Comparison of ENCODE assay signal across 1 cellular context in the genomic region with DNA sequence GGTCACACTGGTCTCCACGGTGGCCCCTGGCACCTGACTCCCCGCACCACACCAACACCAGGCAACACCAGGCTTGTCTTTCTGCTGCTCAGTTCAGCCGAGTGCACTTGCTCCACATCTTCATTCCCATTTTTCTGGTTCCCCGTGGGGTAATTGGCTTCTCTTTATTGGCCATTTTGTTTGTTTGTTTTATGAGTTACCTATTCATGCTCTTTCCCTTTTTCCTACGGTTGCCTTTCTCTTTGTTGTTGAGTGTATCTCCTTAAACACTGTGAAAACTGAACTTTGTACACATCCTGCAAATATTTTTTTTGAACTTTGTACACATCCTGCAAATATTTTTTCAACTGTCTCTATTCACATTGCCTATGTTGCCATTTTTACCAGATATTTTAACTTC.
TF ChIP-seq lines count a peak whose summit lies in the region.

No MANE protein-coding gene starts in this region.

TF ChIP-seq in HepG2, 621 proteins besides CTCF, POLR2A, EP300 and RAD21 (continues in another document):
- TF ChIP-seq, protein P1, sequence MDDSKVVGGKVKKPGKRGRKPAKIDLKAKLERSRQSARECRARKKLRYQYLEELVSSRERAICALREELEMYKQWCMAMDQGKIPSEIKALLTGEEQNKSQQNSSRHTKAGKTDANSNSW (CRISPR knock-in tag; IDR thresholded peaks at IDR 0.05; ENCODE audit: borderline replicate concordance): no peak
- TF ChIP-seq ZMYM3 (CRISPR knock-in tag; IDR thresholded peaks at IDR 0.05) (no peak), ZNF121 (CRISPR knock-in tag; IDR thresholded peaks at IDR 0.05) (no peak), ZNF430 (CRISPR knock-in tag; IDR thresholded peaks at IDR 0.05) (no peak), ZNF44 (CRISPR knock-in tag; IDR thresholded peaks at IDR 0.05) (no peak), PAWR (CRISPR knock-in tag; IDR thresholded peaks at IDR 0.05; ENCODE audit: borderline replicate concordance) (no peak), ISX (CRISPR knock-in tag; conservative IDR thresholded peaks at IDR 0.05) (no peak), ZNF326 (CRISPR knock-in tag; IDR thresholded peaks at IDR 0.05; ENCODE audit: borderline replicate concordance) (no peak), ZKSCAN1 (IDR thresholded peaks at IDR 0.05; ENCODE audit: low read length) (no peak), ZNF263 (CRISPR knock-in tag; IDR thresholded peaks at IDR 0.05) (no peak), KAT7 (CRISPR knock-in tag; IDR thresholded peaks at IDR 0.05; ENCODE audit: borderline replicate concordance) (no peak), NAIF1 (CRISPR knock-in tag; IDR thresholded peaks at IDR 0.05; ENCODE audit: borderline replicate concordance) (no peak), YEATS4 (CRISPR knock-in tag; IDR thresholded peaks at IDR 0.05; ENCODE audit: borderline replicate concordance) (0 out of 2 replicates have a peak, but pooled peaks have one; percentile 26), SOX6 (IDR thresholded peaks at IDR 0.05) (no peak), SOX6 (CRISPR knock-in tag; IDR thresholded peaks at IDR 0.05) (peak; percentile 70), TSC22D2 (CRISPR knock-in tag; IDR thresholded peaks at IDR 0.05; ENCODE audit: borderline replicate concordance) (no peak), LCORL (IDR thresholded peaks at IDR 0.05) (peak; percentile 78; the same call in 1 of the 2 replicates), LCORL (CRISPR knock-in tag; IDR thresholded peaks at IDR 0.05) (no peak), ZBTB38 (CRISPR knock-in tag; IDR thresholded peaks at IDR 0.05) (no peak), REPIN1 (CRISPR knock-in tag; IDR thresholded peaks at IDR 0.05; ENCODE audit: borderline replicate concordance, low read depth) (no peak), TARDBP (CRISPR knock-in tag; IDR thresholded peaks at IDR 0.05) (peak; percentile 43; the same call in 1 of the 2 replicates), MAFF (IDR thresholded peaks at IDR 0.05; ENCODE audit: low read depth, low read length) (no peak), ZNF17 (CRISPR knock-in tag; IDR thresholded peaks at IDR 0.05) (no peak), PPARG (CRISPR knock-in tag; conservative IDR thresholded peaks at IDR 0.05) (0 out of 2 replicates have a peak, but pooled peaks have one; percentile 23), FOXA3 (CRISPR knock-in tag; IDR thresholded peaks at IDR 0.05) (peak; percentile 82), FOXK1 (CRISPR knock-in tag; IDR thresholded peaks at IDR 0.05; ENCODE audit: borderline replicate concordance, low read depth) (no peak), NFE2 (CRISPR knock-in tag; IDR thresholded peaks at IDR 0.05) (no peak), MED1 (CRISPR knock-in tag; IDR thresholded peaks at IDR 0.05) (peak; percentile 68), ZNF510 (CRISPR knock-in tag; IDR thresholded peaks at IDR 0.05; ENCODE audit: low read depth) (no peak), MAFK (conservative IDR thresholded peaks at IDR 0.05 in 1 of 2, IDR thresholded peaks at IDR 0.05 in 1 of 2; ENCODE audit: low read length in 2 of 2) (no peak), TBL1XR1 (IDR thresholded peaks at IDR 0.05; ENCODE audit: borderline replicate concordance, low read length, partially characterized antibody) (no peak), FOXO1 (CRISPR knock-in tag; IDR thresholded peaks at IDR 0.05) (0 out of 2 replicates have a peak, but pooled peaks have one; percentile 21), ZNF546 (CRISPR knock-in tag; conservative IDR thresholded peaks at IDR 0.05) (no peak), GABPA (IDR thresholded peaks at IDR 0.05; ENCODE audit: low read depth, low read length) (no peak), GABPA (CRISPR knock-in tag; IDR thresholded peaks at IDR 0.05; ENCODE audit: low read depth) (peak; percentile 42; the same call in 1 of the 2 replicates), TGIF2 (CRISPR knock-in tag; IDR thresholded peaks at IDR 0.05) (no peak), ZFP37 (CRISPR knock-in tag; IDR thresholded peaks at IDR 0.05; ENCODE audit: borderline replicate concordance) (no peak), ZNF446 (CRISPR knock-in tag; IDR thresholded peaks at IDR 0.05) (no peak), ZNF550 (CRISPR knock-in tag; IDR thresholded peaks at IDR 0.05; ENCODE audit: borderline replicate concordance) (no peak), THYN1 (CRISPR knock-in tag; IDR thresholded peaks at IDR 0.05; ENCODE audit: borderline replicate concordance, low read depth) (no peak), ZNF629 (CRISPR knock-in tag; conservative IDR thresholded peaks at IDR 0.05) (0 out of 2 replicates have a peak, but pooled peaks have one; percentile 10), HDAC1 (CRISPR knock-in tag; IDR thresholded peaks at IDR 0.05) (0 out of 2 replicates have a peak, but pooled peaks have one; percentile 29), NONO (IDR thresholded peaks at IDR 0.05) (no peak), NONO (CRISPR knock-in tag; conservative IDR thresholded peaks at IDR 0.05) (no peak), KMT2A (CRISPR knock-in tag; IDR thresholded peaks at IDR 0.05) (no peak), HNF4A (CRISPR knock-in tag; IDR thresholded peaks at IDR 0.05) (peak; percentile 86), HNF4G (IDR thresholded peaks at IDR 0.05; ENCODE audit: borderline replicate concordance, low read depth, low read length) (0 out of 2 replicates have a peak, but pooled peaks have one; percentile 13), HNF4G (CRISPR knock-in tag; IDR thresholded peaks at IDR 0.05; ENCODE audit: borderline replicate concordance, low read depth) (no peak), PHF21A (CRISPR knock-in tag; IDR thresholded peaks at IDR 0.05) (no peak), REXO4 (CRISPR knock-in tag; IDR thresholded peaks at IDR 0.05; ENCODE audit: borderline replicate concordance) (no peak), CENPT (CRISPR knock-in tag; IDR thresholded peaks at IDR 0.05; ENCODE audit: low read depth) (no peak), ZNF772 (CRISPR knock-in tag; IDR thresholded peaks at IDR 0.05) (no peak), ZNF792 (CRISPR knock-in tag; IDR thresholded peaks at IDR 0.05) (no peak), JUND (CRISPR knock-in tag; IDR thresholded peaks at IDR 0.05) (no peak), POGZ (CRISPR knock-in tag; IDR thresholded peaks at IDR 0.05) (peak; percentile 56), HHEX (CRISPR knock-in tag; IDR thresholded peaks at IDR 0.05) (no peak), U2AF2 (IDR thresholded peaks at IDR 0.05; ENCODE audit: low read depth, low read length) (no peak), SKI (IDR thresholded peaks at IDR 0.05; ENCODE audit: partially characterized antibody) (no peak), MXD4 (CRISPR knock-in tag; IDR thresholded peaks at IDR 0.05) (no peak), IKZF1 (IDR thresholded peaks at IDR 0.05) (no peak), GPN1 (CRISPR knock-in tag; IDR thresholded peaks at IDR 0.05; ENCODE audit: borderline replicate concordance) (no peak)
- TF ChIP-seq, protein P2, sequence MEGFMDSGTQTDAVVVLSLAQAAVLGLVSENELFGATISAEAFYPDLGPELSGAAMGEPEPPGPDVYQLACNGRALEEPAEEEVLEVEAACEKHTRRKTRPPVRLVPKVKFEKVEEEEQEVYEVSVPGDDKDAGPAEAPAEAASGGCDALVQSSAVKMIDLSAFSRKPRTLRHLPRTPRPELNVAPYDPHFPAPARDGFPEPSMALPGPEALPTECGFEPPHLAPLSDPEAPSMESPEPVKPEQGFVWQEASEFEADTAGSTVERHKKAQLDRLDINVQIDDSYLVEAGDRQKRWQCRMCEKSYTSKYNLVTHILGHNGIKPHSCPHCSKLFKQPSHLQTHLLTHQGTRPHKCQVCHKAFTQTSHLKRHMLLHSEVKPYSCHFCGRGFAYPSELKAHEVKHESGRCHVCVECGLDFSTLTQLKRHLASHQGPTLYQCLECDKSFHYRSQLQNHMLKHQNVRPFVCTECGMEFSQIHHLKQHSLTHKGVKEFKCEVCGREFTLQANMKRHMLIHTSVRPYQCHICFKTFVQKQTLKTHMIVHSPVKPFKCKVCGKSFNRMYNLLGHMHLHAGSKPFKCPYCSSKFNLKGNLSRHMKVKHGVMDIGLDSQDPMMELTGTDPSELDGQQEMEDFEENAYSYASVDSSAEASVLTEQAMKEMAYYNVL (CRISPR knock-in tag; IDR thresholded peaks at IDR 0.05; ENCODE audit: borderline replicate concordance): peak; percentile 67; the same call in 1 of the 2 replicates
- TF ChIP-seq, protein P3, sequence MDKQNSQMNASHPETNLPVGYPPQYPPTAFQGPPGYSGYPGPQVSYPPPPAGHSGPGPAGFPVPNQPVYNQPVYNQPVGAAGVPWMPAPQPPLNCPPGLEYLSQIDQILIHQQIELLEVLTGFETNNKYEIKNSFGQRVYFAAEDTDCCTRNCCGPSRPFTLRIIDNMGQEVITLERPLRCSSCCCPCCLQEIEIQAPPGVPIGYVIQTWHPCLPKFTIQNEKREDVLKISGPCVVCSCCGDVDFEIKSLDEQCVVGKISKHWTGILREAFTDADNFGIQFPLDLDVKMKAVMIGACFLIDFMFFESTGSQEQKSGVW (CRISPR knock-in tag; IDR thresholded peaks at IDR 0.05; ENCODE audit: borderline replicate concordance): no peak
- TF ChIP-seq, protein P4, sequence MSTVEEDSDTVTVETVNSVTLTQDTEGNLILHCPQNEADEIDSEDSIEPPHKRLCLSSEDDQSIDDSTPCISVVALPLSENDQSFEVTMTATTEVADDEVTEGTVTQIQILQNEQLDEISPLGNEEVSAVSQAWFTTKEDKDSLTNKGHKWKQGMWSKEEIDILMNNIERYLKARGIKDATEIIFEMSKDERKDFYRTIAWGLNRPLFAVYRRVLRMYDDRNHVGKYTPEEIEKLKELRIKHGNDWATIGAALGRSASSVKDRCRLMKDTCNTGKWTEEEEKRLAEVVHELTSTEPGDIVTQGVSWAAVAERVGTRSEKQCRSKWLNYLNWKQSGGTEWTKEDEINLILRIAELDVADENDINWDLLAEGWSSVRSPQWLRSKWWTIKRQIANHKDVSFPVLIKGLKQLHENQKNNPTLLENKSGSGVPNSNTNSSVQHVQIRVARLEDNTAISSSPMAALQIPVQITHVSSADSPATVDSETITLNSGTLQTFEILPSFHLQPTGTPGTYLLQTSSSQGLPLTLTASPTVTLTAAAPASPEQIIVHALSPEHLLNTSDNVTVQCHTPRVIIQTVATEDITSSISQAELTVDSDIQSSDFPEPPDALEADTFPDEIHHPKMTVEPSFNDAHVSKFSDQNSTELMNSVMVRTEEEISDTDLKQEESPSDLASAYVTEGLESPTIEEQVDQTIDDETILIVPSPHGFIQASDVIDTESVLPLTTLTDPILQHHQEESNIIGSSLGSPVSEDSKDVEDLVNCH (CRISPR knock-in tag; IDR thresholded peaks at IDR 0.05): no peak
- TF ChIP-seq, protein P5, sequence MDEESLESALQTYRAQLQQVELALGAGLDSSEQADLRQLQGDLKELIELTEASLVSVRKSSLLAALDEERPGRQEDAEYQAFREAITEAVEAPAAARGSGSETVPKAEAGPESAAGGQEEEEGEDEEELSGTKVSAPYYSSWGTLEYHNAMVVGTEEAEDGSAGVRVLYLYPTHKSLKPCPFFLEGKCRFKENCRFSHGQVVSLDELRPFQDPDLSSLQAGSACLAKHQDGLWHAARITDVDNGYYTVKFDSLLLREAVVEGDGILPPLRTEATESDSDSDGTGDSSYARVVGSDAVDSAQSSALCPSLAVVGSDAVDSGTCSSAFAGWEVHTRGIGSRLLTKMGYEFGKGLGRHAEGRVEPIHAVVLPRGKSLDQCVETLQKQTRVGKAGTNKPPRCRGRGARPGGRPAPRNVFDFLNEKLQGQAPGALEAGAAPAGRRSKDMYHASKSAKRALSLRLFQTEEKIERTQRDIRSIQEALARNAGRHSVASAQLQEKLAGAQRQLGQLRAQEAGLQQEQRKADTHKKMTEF (CRISPR knock-in tag; IDR thresholded peaks at IDR 0.05): 0 out of 2 replicates have a peak, but pooled peaks have one; percentile 27
- TF ChIP-seq, protein P6, sequence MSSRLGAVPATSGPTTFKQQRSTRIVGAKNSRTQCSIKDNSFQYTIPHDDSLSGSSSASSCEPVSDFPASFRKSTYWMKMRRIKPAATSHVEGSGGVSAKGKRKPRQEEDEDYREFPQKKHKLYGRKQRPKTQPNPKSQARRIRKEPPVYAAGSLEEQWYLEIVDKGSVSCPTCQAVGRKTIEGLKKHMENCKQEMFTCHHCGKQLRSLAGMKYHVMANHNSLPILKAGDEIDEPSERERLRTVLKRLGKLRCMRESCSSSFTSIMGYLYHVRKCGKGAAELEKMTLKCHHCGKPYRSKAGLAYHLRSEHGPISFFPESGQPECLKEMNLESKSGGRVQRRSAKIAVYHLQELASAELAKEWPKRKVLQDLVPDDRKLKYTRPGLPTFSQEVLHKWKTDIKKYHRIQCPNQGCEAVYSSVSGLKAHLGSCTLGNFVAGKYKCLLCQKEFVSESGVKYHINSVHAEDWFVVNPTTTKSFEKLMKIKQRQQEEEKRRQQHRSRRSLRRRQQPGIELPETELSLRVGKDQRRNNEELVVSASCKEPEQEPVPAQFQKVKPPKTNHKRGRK (CRISPR knock-in tag; IDR thresholded peaks at IDR 0.05): no peak
- TF ChIP-seq, protein P7, sequence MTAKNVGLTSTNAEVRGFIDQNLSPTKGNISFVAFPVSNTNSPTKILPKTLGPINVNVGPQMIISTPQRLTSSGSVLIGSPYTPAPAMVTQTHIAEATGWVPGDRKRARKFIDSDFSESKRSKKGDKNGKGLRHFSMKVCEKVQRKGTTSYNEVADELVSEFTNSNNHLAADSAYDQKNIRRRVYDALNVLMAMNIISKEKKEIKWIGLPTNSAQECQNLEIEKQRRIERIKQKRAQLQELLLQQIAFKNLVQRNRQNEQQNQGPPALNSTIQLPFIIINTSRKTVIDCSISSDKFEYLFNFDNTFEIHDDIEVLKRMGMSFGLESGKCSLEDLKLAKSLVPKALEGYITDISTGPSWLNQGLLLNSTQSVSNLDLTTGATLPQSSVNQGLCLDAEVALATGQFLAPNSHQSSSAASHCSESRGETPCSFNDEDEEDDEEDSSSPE (CRISPR knock-in tag; IDR thresholded peaks at IDR 0.05): no peak
- TF ChIP-seq, protein P8, sequence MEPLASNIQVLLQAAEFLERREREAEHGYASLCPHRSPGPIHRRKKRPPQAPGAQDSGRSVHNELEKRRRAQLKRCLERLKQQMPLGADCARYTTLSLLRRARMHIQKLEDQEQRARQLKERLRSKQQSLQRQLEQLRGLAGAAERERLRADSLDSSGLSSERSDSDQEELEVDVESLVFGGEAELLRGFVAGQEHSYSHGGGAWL (CRISPR knock-in tag; IDR thresholded peaks at IDR 0.05): no peak
- TF ChIP-seq, protein P9, sequence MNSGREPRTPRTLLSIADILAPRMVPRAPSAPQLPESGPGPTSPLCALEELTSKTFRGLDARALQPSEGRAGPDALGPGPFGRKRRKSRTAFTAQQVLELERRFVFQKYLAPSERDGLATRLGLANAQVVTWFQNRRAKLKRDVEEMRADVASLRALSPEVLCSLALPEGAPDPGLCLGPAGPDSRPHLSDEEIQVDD (CRISPR knock-in tag; IDR thresholded peaks at IDR 0.05; ENCODE audit: borderline replicate concordance): no peak
- TF ChIP-seq, protein P10, sequence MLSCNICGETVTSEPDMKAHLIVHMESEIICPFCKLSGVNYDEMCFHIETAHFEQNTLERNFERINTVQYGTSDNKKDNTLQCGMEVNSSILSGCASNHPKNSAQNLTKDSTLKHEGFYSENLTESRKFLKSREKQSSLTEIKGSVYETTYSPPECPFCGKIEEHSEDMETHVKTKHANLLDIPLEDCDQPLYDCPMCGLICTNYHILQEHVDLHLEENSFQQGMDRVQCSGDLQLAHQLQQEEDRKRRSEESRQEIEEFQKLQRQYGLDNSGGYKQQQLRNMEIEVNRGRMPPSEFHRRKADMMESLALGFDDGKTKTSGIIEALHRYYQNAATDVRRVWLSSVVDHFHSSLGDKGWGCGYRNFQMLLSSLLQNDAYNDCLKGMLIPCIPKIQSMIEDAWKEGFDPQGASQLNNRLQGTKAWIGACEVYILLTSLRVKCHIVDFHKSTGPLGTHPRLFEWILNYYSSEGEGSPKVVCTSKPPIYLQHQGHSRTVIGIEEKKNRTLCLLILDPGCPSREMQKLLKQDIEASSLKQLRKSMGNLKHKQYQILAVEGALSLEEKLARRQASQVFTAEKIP (CRISPR knock-in tag; IDR thresholded peaks at IDR 0.05; ENCODE audit: borderline replicate concordance): no peak
